ENCODE assay signal across 10 cellular contexts in the genomic region with DNA sequence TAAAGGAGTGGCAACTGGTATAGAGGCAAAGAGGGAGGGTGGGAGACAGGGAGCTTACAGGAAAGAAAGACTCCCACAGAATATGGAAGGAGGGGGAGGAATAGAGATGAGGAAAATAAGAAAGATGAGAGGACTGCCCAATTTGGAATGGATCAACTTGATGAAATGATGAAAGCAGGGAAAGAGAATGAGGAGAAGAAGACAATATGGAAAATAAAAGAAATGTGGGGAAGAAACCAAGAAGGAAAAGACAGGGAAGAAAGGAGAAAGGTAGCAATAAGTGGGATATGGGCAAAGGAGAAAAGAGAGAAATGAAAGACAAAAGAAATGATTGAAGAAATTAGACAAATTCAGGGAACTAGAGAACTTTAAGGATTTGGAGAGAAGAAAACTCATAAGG. TPM values are rescaled to one million over a fixed set of nuclear protein-coding genes. Genes with fewer than 3 reads are reported as not detected.
"Had no signal": no experiment of that assay in that cellular context is flagged by ENCODE, and none has a peak within 500 bp of the region (broad histone marks: within the 10 kb centered on the region; RNA-seq: fewer than 3 reads in every experiment).

No MANE protein-coding gene starts in this region.

- DNase-seq: GM23248, H9, HCEC 1CT, IMR-90, KBM-7 had no signal

- H2AFZ ChIP-seq: GM23248 had no signal

- H3K4me2 ChIP-seq: KMS-11 had no signal

- H3K4me3 ChIP-seq: GM23248 had no signal

- FAIRE-seq: H1, H54, HTR-8/SVneo had no signal

- H3K27ac ChIP-seq: GM23248, KMS-11 had no signal

- H3K9ac ChIP-seq: GM23248, KMS-11 had no signal

RNA-seq across cellular contexts. Expression of gene KEL, which starts 3.0 kb away (rescaled TPM):
- total RNA-seq: GM23248, IMR-90 had no signal
- polyA plus RNA-seq: GM23248 had no signal

RNA-seq across cellular contexts. Expression of gene LLCFC1, which starts 19.9 kb away (rescaled TPM):
- total RNA-seq: GM23248, H1, H9, HT-29, IMR-90 had no signal
- polyA plus RNA-seq: GM23248, H1, IMR-90 had no signal

RNA-seq across cellular contexts. Expression of gene TRPV5, which starts 25.7 kb away (rescaled TPM):
- total RNA-seq: GM23248, H1, H9, HT-29, IMR-90 had no signal
- polyA plus RNA-seq: GM23248, IMR-90 had no signal
